20 cellular contexts compared by ENCODE assay signal in the genomic region with DNA sequence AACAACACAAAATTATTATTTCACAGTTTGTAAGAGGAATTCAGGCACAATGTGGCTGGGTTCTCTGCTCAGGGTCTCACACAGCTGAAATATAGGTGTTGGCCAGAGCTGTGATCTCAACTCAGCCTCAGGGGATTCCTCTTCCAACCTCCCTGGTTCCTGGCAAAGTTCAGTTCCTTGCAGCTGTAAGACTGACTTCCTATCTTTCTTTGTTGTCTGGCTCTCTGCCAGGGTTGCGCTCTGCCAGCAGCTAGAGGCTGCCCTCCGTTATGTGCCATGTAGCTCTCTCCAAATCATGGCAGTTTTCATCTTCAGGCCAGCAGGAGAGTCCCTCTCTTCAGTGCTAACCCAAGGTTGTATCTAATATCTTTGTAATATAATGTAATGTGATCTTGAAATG.
DNase-seq lines count a peak whose midpoint lies in the region; ATAC-seq, FAIRE-seq and TF ChIP-seq lines count a peak whose summit lies in the region.
"Had no signal": no experiment of that assay in that cellular context is flagged by ENCODE, and none has a peak within 500 bp of the region (broad histone marks: within the 10 kb centered on the region; RNA-seq: fewer than 3 reads in every experiment).

No MANE protein-coding gene starts in this region.

- no peak for TF ChIP-seq POLR2A in testis (IDR thresholded peaks at IDR 0.05)

- ATAC-seq in left cardiac atrium: peak; percentile 30 to 44
- no peak for ATAC-seq in left ventricle myocardium superior
- no peak for ATAC-seq in GM19397 (IDR thresholded peaks at IDR 0.05; ENCODE audit: unreplicated experiment)
- ATAC-seq: gastroesophageal sphincter; naive thymus-derived CD4-positive, alpha-beta T cell; T-helper 17 cell had no signal

- intact Hi-C loops in left cardiac atrium (cut with DNase I): no loop called here
- intact Hi-C loops in left ventricle myocardium superior (cut with micrococcal nuclease): no loop called here
- intact Hi-C loops in testis (cut with DNase I; ENCODE audit: low total_unique reads): no loop called here

- 53 to 54% methylated on average over 2 of the region's 2 CpGs for WGBS in testis, 2 donors

- no peaks in the 10 kb centered on the region for H3K4me1 ChIP-seq in testis
- H3K4me1 ChIP-seq: gastroesophageal sphincter, thyroid gland had no signal

- FAIRE-seq in bronchial epithelial cell (lab: Jason Lieb, UNC): no peak
- FAIRE-seq: D721Med had no signal

- H3K4me3 ChIP-seq in bronchial epithelial cell (ENCODE audit: low read depth, low read length) (no peak overlapping the region), testis (no peak overlapping the region)
- H3K4me3 ChIP-seq: gastroesophageal sphincter, GM23248, lung, thyroid gland had no signal

- no peak for TF ChIP-seq CTCF in bronchial epithelial cell (IDR thresholded peaks at IDR 0.05; ENCODE audit: insufficient read depth, low read length, severe bottlenecking)
- no peak for TF ChIP-seq CTCF in testis (IDR thresholded peaks at IDR 0.05)

- no peaks in the 10 kb centered on the region for H3K9me3 ChIP-seq in testis
- H3K9me3 ChIP-seq: gastroesophageal sphincter, thyroid gland had no signal

- H3K27me3 ChIP-seq in bronchial epithelial cell (ENCODE audit: control insufficient read depth, insufficient read depth, low read length): no peaks in the 10 kb centered on the region
- no peaks in the 10 kb centered on the region for H3K27me3 ChIP-seq in testis
- H3K27me3 ChIP-seq: gastroesophageal sphincter, thyroid gland had no signal

- H3K36me3 ChIP-seq in bronchial epithelial cell (ENCODE audit: control insufficient read depth, insufficient read depth, low read length) (no peaks in the 10 kb centered on the region), testis (ENCODE audit: low read depth, missing control alignments) (no peaks in the 10 kb centered on the region)
- H3K36me3 ChIP-seq: gastroesophageal sphincter, thyroid gland had no signal

- peak; percentile 48 for DNase-seq in left cardiac atrium
- no peak for DNase-seq in left ventricle myocardium superior
- peak; percentile 73 for DNase-seq in NCI-H446 treated with DMSO at 0.1 percent for 48 hours (lab: John Stamatoyannopoulos, UW)
- DNase-seq in bronchial epithelial cell (ENCODE audit: low read depth): peak; percentile 1
- DNase-seq in testis: peak; percentile 38
- no peak for DNase-seq in activated naive CD4-positive, alpha-beta T cell treated with Interleukin-2 at 50 U/mL for 16 hours
- no peak for DNase-seq in NCI-H1436 (lab: John Stamatoyannopoulos, UW)
- DNase-seq: activated CD4-positive, CD25-positive, alpha-beta regulatory T cell treated with anti-CD3 and anti-CD28 coated beads, Interleukin-2, amount 50 U/mL, for 72 hours; activated gamma-delta T cell treated with Interleukin-2 at 50 U/mL for 16 hours; aorta; cortex of kidney; GM23248; naive thymus-derived CD4-positive, alpha-beta T cell; NCI-H2029; T-helper 17 cell; thyroid gland had no signal

- no peak overlapping the region for H3K27ac ChIP-seq in testis
- H3K27ac ChIP-seq: gastroesophageal sphincter, GM23248, thyroid gland had no signal

Comparison
In these comparisons a context has a peak if more than half of its experiments do, and no peak if none do; other contexts are left out.
1. ATAC-seq: peak in left cardiac atrium (2 of 2); none in left ventricle myocardium superior (single experiment) and GM19397 (single experiment).
2. DNase-seq: peak in left cardiac atrium (single experiment), NCI-H446 treated with DMSO at 0.1 percent for 48 hours (single experiment), bronchial epithelial cell (single experiment) and testis (single experiment); none in left ventricle myocardium superior (single experiment), activated naive CD4-positive, alpha-beta T cell treated with Interleukin-2 at 50 U/mL for 16 hours (single experiment) and NCI-H1436 (single experiment).